In the genomic region with DNA sequence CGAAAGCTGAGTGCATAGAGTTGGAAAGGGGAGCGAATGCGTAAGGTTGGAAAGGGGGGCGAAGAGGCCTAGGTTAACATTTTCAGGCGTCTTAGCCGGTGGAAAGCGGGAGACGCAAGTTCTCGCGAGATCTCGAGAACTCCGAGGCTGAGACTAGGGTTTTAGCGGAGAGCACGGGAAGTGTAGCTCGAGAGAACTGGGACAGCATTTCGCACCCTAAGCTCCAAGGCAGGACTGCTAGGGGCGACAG, we compare ENCODE assay signal across 8 cellular contexts.
DNase-seq lines count a peak whose midpoint lies in the region; ATAC-seq and TF ChIP-seq lines count a peak whose summit lies in the region.

No MANE protein-coding gene starts in this region.

- H3K9me3 ChIP-seq in WERI-Rb-1 (ENCODE audit: severe bottlenecking): no peaks in the 10 kb centered on the region
- no peaks in the 10 kb centered on the region for H3K9me3 ChIP-seq in muscle layer of duodenum (ENCODE audit: control insufficient read depth in 1 of 2, low read length in 2 of 2)

- no peaks in the 10 kb centered on the region for H3K27me3 ChIP-seq in WERI-Rb-1 (ENCODE audit: insufficient read depth, low read depth, severe bottlenecking)
- H3K27me3 ChIP-seq in muscle layer of duodenum (ENCODE audit: low read depth, low read length): no peaks in the 10 kb centered on the region

- DNase-seq in AG08395 (ENCODE audit: low spot score): peak; percentile 82
- peak; percentile 88 for DNase-seq in NCI-H2081 treated with DMSO at 0.1 percent for 48 hours (lab: John Stamatoyannopoulos, UW)
- no peak for DNase-seq in WERI-Rb-1
- DNase-seq in epithelial cell of prostate (ENCODE audit: low read depth, low spot score): peak; percentile 24
- no peak for DNase-seq in activated effector memory CD4-positive, alpha-beta T cell treated with Interleukin-2 at 50 U/mL for 16 hours

- no peak for TF ChIP-seq CTCF in WERI-Rb-1 (IDR thresholded peaks at IDR 0.05; ENCODE audit: low read depth, low read length)

- H3K4me3 ChIP-seq in WERI-Rb-1 (ENCODE audit: low read depth, low read length) (peak overlapping the region; percentile 69), muscle layer of duodenum (ENCODE audit: low read depth in 1 of 2, low read length in 2 of 2) (peak overlapping the region; percentile 73 to 74)

- H3K27ac ChIP-seq in WERI-Rb-1: peak overlapping the region; percentile 100
- peak overlapping the region; percentile 97 for H3K27ac ChIP-seq in epithelial cell of prostate
- H3K27ac ChIP-seq in muscle layer of duodenum (ENCODE audit: low read length): peak overlapping the region; percentile 97

- ATAC-seq in GM18511 (IDR thresholded peaks at IDR 0.05; ENCODE audit: unreplicated experiment) (peak; percentile 43), HG02981 (IDR thresholded peaks at IDR 0.05; ENCODE audit: unreplicated experiment) (peak; percentile 27)

- peaks cover 35% of the 10 kb centered on the region for H3K36me3 ChIP-seq in WERI-Rb-1
- peaks cover 7 to 16% of the 10 kb centered on the region in 2 donors for H3K36me3 ChIP-seq in muscle layer of duodenum (ENCODE audit: control insufficient read depth in 1 of 2, insufficient read depth in 2 of 2, low read length in 2 of 2)

- H3K4me1 ChIP-seq in muscle layer of duodenum (ENCODE audit: control insufficient read depth in 1 of 2, insufficient read depth in 2 of 2, low read length in 2 of 2): peaks cover 0 to 11% of the 10 kb centered on the region in 2 donors

Comparison
In these comparisons a context has a peak if more than half of its experiments do, and no peak if none do; other contexts are left out.
1. DNase-seq: peak in AG08395 (single experiment), NCI-H2081 treated with DMSO at 0.1 percent for 48 hours (single experiment) and epithelial cell of prostate (single experiment); none in WERI-Rb-1 (single experiment) and activated effector memory CD4-positive, alpha-beta T cell treated with Interleukin-2 at 50 U/mL for 16 hours (single experiment).
2. Peak in every context shown above with its lines, with median percentiles within 50 percentile points of each other: H3K27ac ChIP-seq.